15 cellular contexts compared by ENCODE assay signal in genomic region chr14:31027847-31028246, GRCh38. TPM values are rescaled to one million over a fixed set of nuclear protein-coding genes. Genes with fewer than 3 reads are reported as not detected.
A peak's percentile ranks its signal among the peaks of the same experiment; 100 is the strongest.
DNase-seq lines count a peak whose midpoint lies in the region; ATAC-seq and TF ChIP-seq lines count a peak whose summit lies in the region.
"Had no signal": no experiment of that assay in that cellular context is flagged by ENCODE, and none has a peak within 500 bp of the region (broad histone marks: within the 10 kb centered on the region; RNA-seq: fewer than 3 reads in every experiment).

No MANE protein-coding gene starts in this region.

- no peak overlapping the region for H3K9ac ChIP-seq in smooth muscle cell (ENCODE audit: low read depth)

- H3K36me3 Mint-ChIP-seq in GM23338 (ENCODE audit: low read depth): no peaks in the 10 kb centered on the region; the same call in 2 of the 3 replicates
- peaks cover 3% of the 10 kb centered on the region for H3K36me3 Mint-ChIP-seq in activated naive CD8-positive, alpha-beta T cell treated with anti-CD3 and anti-CD28 coated beads, Interleukin-2, amount 50 U/mL, for 24 hours (ENCODE audit: low read depth)
- H3K36me3 Mint-ChIP-seq: natural killer cell treated with Interleukin-12 subunit alpha and Interleukin-12 subunit beta and Interleukin-15 and Interleukin-18, amount 100 ng/mL, for 72 hours had no signal

- H3K4me2 ChIP-seq in GM23338 (peak overlapping the region; percentile 86), smooth muscle cell (peak overlapping the region; percentile 95)

- peaks cover 74% of the 10 kb centered on the region for H3K79me2 ChIP-seq in GM23338 (replicated peaks; ENCODE audit: insufficient read depth)
- peaks cover 65% of the 10 kb centered on the region for H3K79me2 ChIP-seq in smooth muscle cell (ENCODE audit: low read depth)

- no peaks in the 10 kb centered on the region for H3K9me3 ChIP-seq in RWPE2 (ENCODE audit: severe bottlenecking)
- no peaks in the 10 kb centered on the region for H3K9me3 ChIP-seq in smooth muscle cell (replicated peaks; ENCODE audit: low read depth)
- H3K9me3 ChIP-seq in thyroid gland: no peaks in the 10 kb centered on the region

- peaks cover 11% of the 10 kb centered on the region for H3F3A ChIP-seq in GM23338 (replicated peaks; ENCODE audit: low read depth)
- H3F3A ChIP-seq in smooth muscle cell (ENCODE audit: low read depth): peaks cover 12% of the 10 kb centered on the region

- H3K4me1 Mint-ChIP-seq in GM23338: peaks cover 31% of the 10 kb centered on the region
- peaks cover 58% of the 10 kb centered on the region for H3K4me1 Mint-ChIP-seq in activated naive CD8-positive, alpha-beta T cell treated with anti-CD3 and anti-CD28 coated beads, Interleukin-2, amount 50 U/mL, for 24 hours

- 94% methylated on average over 1 of the region's 1 CpG for WGBS in smooth muscle cell (ENCODE audit: low lambda C conversion rate)
- 99% methylated on average over 1 of the region's 1 CpG for WGBS in thyroid gland, 2 donors

- H2AFZ ChIP-seq in GM23338: no peak overlapping the region
- no peak overlapping the region for H2AFZ ChIP-seq in smooth muscle cell (ENCODE audit: low read depth)

- H3K4me3 ChIP-seq in GM23338 (peak overlapping the region; percentile 72), RWPE2 (ENCODE audit: severe bottlenecking) (peak overlapping the region; percentile 81), fibroblast of mammary gland (ENCODE audit: control insufficient read depth, low read depth, low read length) (peak overlapping the region; percentile 94), smooth muscle cell (peak overlapping the region; percentile 99), thyroid gland (replicated peaks in 1 of 3) (no peak overlapping the region)

- no peak overlapping the region for H3K27ac Mint-ChIP-seq in GM23338
- H3K27ac Mint-ChIP-seq in activated naive CD8-positive, alpha-beta T cell treated with anti-CD3 and anti-CD28 coated beads, Interleukin-2, amount 50 U/mL, for 24 hours: no peak overlapping the region

- H3K27me3 ChIP-seq in GM23338 (ENCODE audit: insufficient read depth) (no peaks in the 10 kb centered on the region), RWPE2 (ENCODE audit: insufficient read depth, poor library complexity, severe bottlenecking) (no peaks in the 10 kb centered on the region), smooth muscle cell (ENCODE audit: low read depth) (no peaks in the 10 kb centered on the region), thyroid gland (no peaks in the 10 kb centered on the region)
- H3K27me3 ChIP-seq: foreskin keratinocyte had no signal

- H3K27me3 Mint-ChIP-seq in GM23338 (ENCODE audit: insufficient read depth, low read depth, poor library complexity): peaks cover 4% of the 10 kb centered on the region
- H3K27me3 Mint-ChIP-seq in activated naive CD8-positive, alpha-beta T cell treated with anti-CD3 and anti-CD28 coated beads, Interleukin-2, amount 50 U/mL, for 24 hours: no peaks in the 10 kb centered on the region
- H3K27me3 Mint-ChIP-seq: activated naive CD8-positive, alpha-beta T cell treated with anti-CD3 and anti-CD28 coated beads, Interleukin-2, amount 10 ng/mL, durations not matched to agents 7 days and 5 days; natural killer cell treated with Interleukin-12 subunit alpha and Interleukin-12 subunit beta and Interleukin-15 and Interleukin-18, amount 100 ng/mL, for 72 hours had no signal

- TF ChIP-seq CTCF in GM23338 (conservative IDR thresholded peaks at IDR 0.05; ENCODE audit: low read depth in 2 of 2) (no peak), RWPE2 (IDR thresholded peaks at IDR 0.05; ENCODE audit: poor library complexity, severe bottlenecking) (no peak), fibroblast of mammary gland (conservative IDR thresholded peaks at IDR 0.05; ENCODE audit: control insufficient read depth, insufficient read depth, low read depth, low read length) (no peak), smooth muscle cell (IDR thresholded peaks at IDR 0.05; ENCODE audit: borderline replicate concordance, insufficient read depth, poor library complexity, severe bottlenecking) (no peak), thyroid gland (IDR thresholded peaks at IDR 0.05) (no peak)

- no peak for DNase-seq in GM23338 (ENCODE audit: low spot score)
- no peak for DNase-seq in RWPE2 (ENCODE audit: low spot score)
- DNase-seq in fibroblast of mammary gland (ENCODE audit: low read depth): peak; percentile 53
- DNase-seq in smooth muscle cell (lab: John Stamatoyannopoulos, UW; ENCODE audit: unreplicated experiment): no peak
- no peak for DNase-seq in activated naive CD8-positive, alpha-beta T cell treated with anti-CD3 and anti-CD28 coated beads, Interleukin-2, amount 50 U/mL, for 24 hours
- no peak for DNase-seq in thyroid gland
- no peak for DNase-seq in substantia nigra (lab: John Stamatoyannopoulos, UW)
- DNase-seq: activated CD8-positive, alpha-beta memory T cell treated with anti-CD3 and anti-CD28 coated beads, Interleukin-2, amount 50 U/mL, for 4 hours; activated naive CD8-positive, alpha-beta T cell treated with anti-CD3 and anti-CD28 coated beads, Interleukin-2, amount 10 ng/mL, durations not matched to agents 7 days and 5 days; DMS153; foreskin keratinocyte; GOT3; NCI-H1417 had no signal

- H3K4me3 Mint-ChIP-seq in GM23338: no peak overlapping the region; the same call in 2 of the 3 replicates
- H3K4me3 Mint-ChIP-seq in activated naive CD8-positive, alpha-beta T cell treated with anti-CD3 and anti-CD28 coated beads, Interleukin-2, amount 50 U/mL, for 24 hours: no peak overlapping the region

- intact Hi-C loops in thyroid gland (cut with DNase I): no loop called here

- no peaks in the 10 kb centered on the region for H3K36me3 ChIP-seq in GM23338 (ENCODE audit: insufficient read depth)
- H3K36me3 ChIP-seq in RWPE2 (ENCODE audit: low read depth): peaks cover 12% of the 10 kb centered on the region
- no peaks in the 10 kb centered on the region for H3K36me3 ChIP-seq in smooth muscle cell (ENCODE audit: low read depth)
- no peaks in the 10 kb centered on the region for H3K36me3 ChIP-seq in thyroid gland

- peak overlapping the region; percentile 98; the same call in 1 of the 2 replicates for H3K27ac ChIP-seq in GM23338 (ENCODE audit: low read depth)
- peak overlapping the region; percentile 95 for H3K27ac ChIP-seq in RWPE2 (ENCODE audit: poor library complexity, severe bottlenecking)
- peak overlapping the region; percentile 95 for H3K27ac ChIP-seq in smooth muscle cell (ENCODE audit: low read depth)
- peak overlapping the region in 1 of 3 donors; percentile 99 for H3K27ac ChIP-seq in thyroid gland
- H3K27ac ChIP-seq in substantia nigra (ENCODE audit: low read depth, low read length, poor library complexity, severe bottlenecking): no peak overlapping the region

- H3K9me3 Mint-ChIP-seq in GM23338: no peaks in the 10 kb centered on the region; the same call in 2 of the 3 replicates
- no peaks in the 10 kb centered on the region for H3K9me3 Mint-ChIP-seq in activated naive CD8-positive, alpha-beta T cell treated with anti-CD3 and anti-CD28 coated beads, Interleukin-2, amount 50 U/mL, for 24 hours
- H3K9me3 Mint-ChIP-seq: activated naive CD8-positive, alpha-beta T cell treated with anti-CD3 and anti-CD28 coated beads, Interleukin-2, amount 10 ng/mL, durations not matched to agents 7 days and 5 days; natural killer cell treated with Interleukin-12 subunit alpha and Interleukin-12 subunit beta and Interleukin-15 and Interleukin-18, amount 100 ng/mL, for 72 hours had no signal

- ATAC-seq in GM23338: no peak
- no peak for ATAC-seq in RWPE2 (ENCODE audit: low read depth)
- no peak for ATAC-seq in activated naive CD8-positive, alpha-beta T cell treated with anti-CD3 and anti-CD28 coated beads, Interleukin-2, amount 50 U/mL, for 24 hours
- no peak for ATAC-seq in GM21515 (IDR thresholded peaks at IDR 0.05; ENCODE audit: unreplicated experiment)
- ATAC-seq: foreskin keratinocyte; natural killer cell treated with Interleukin-12 subunit alpha and Interleukin-12 subunit beta and Interleukin-15 and Interleukin-18, amount 100 ng/mL, for 72 hours had no signal

- H3K4me1 ChIP-seq in GM23338 (ENCODE audit: insufficient read depth): peaks cover 20% of the 10 kb centered on the region
- peaks cover 40% of the 10 kb centered on the region for H3K4me1 ChIP-seq in RWPE2 (ENCODE audit: insufficient read depth, poor library complexity, severe bottlenecking)
- peaks cover 20% of the 10 kb centered on the region for H3K4me1 ChIP-seq in smooth muscle cell (ENCODE audit: low read depth)
- peaks cover 9 to 20% of the 10 kb centered on the region in 2 donors for H3K4me1 ChIP-seq in thyroid gland

- H3K9me2 ChIP-seq in GM23338 (ENCODE audit: insufficient read depth): no peaks in the 10 kb centered on the region

- TF ChIP-seq POLR2A in thyroid gland (IDR thresholded peaks at IDR 0.05): no peak

- H4K20me1 ChIP-seq in GM23338 (replicated peaks; ENCODE audit: insufficient read depth) (peaks cover 16% of the 10 kb centered on the region), smooth muscle cell (ENCODE audit: low read depth) (peaks cover 26% of the 10 kb centered on the region)

TF ChIP-seq in GM23338, 12 proteins besides CTCF, POLR2A, EP300 and RAD21 (continues in another document):
- TF ChIP-seq JUNB (IDR thresholded peaks at IDR 0.05; ENCODE audit: unreplicated experiment) (no peak), POLR2AphosphoS5 (IDR thresholded peaks at IDR 0.05; ENCODE audit: low read depth) (no peak), ETS1 (IDR thresholded peaks at IDR 0.05) (no peak), NANOG (IDR thresholded peaks at IDR 0.05; ENCODE audit: borderline replicate concordance) (no peak), EZH2 (IDR thresholded peaks at IDR 0.05; ENCODE audit: low read depth, unreplicated experiment) (no peak), STAT1 (IDR thresholded peaks at IDR 0.05; ENCODE audit: unreplicated experiment) (no peak), ZNF114 (CRISPR knock-in tag; IDR thresholded peaks at IDR 0.05) (no peak)

RNA-seq across cellular contexts. Expression of gene STRN3, which starts 1.7 kb away (rescaled TPM):
- total RNA-seq in GM23338 (2014; rRNA removed; shearing (Covaris generic)): 39.0 and 40.6 TPM in 2 replicates
- polyA plus RNA-seq in GM23338 (2016; fragmentation: Nextera tagmentation; extraction: Ambion mirVana) (28.3 and 35.0 TPM in 2 replicates), smooth muscle cell (6.8 and 9.5 TPM in 2 replicates)
- total RNA-seq in smooth muscle cell (43.6 and 66.2 TPM in 2 replicates), thyroid gland (10 to 100 TPM; 46.3 to 77.5 (median 53.6) TPM)

RNA-seq across cellular contexts. Expression of gene AP4S1, which starts 2.4 kb away (rescaled TPM):
- 13.4 and 25.9 TPM in 2 replicates for total RNA-seq in GM23338 (2014; rRNA removed; shearing (Covaris generic))
- polyA plus RNA-seq in GM23338 (2016; fragmentation: Nextera tagmentation; extraction: Ambion mirVana) (13.3 and 15.7 TPM in 2 replicates), smooth muscle cell (2.3 and 4.1 TPM in 2 replicates)
- total RNA-seq in smooth muscle cell (7.6 and 9.8 TPM in 2 replicates), thyroid gland (10 to 100 TPM; 19.5 to 33.9 (median 24.3) TPM)

Comparison
In these comparisons a context has a peak if more than half of its experiments do, and no peak if none do; other contexts are left out.
1. H3K4me3 ChIP-seq: peak in GM23338 (single experiment), RWPE2 (single experiment), fibroblast of mammary gland (single experiment) and smooth muscle cell (single experiment); none in thyroid gland (0 of 3).